Comparison of ENCODE assay signal across 19 cellular contexts in genomic region chr7:67878808-67879207, GRCh38.
DNase-seq lines count a peak whose midpoint lies in the region; TF ChIP-seq lines count a peak whose summit lies in the region.
"Had no signal": no experiment of that assay in that cellular context is flagged by ENCODE, and none has a peak within 500 bp of the region (broad histone marks: within the 10 kb centered on the region; RNA-seq: fewer than 3 reads in every experiment).

No MANE protein-coding gene starts in this region.

- no peak overlapping the region for H3K27ac Mint-ChIP-seq in Caco-2 (ENCODE audit: unreplicated experiment)
- H3K27ac Mint-ChIP-seq in endodermal cell, result no peak overlapping the region
- H3K27ac Mint-ChIP-seq: B cell; CD4-positive, CD25-positive, alpha-beta regulatory T cell; CD8-positive, alpha-beta T cell; HFFc6 had no signal

- H3K27me3 Mint-ChIP-seq in Caco-2 (ENCODE audit: insufficient read depth, unreplicated experiment) (no peaks in the 10 kb centered on the region), endodermal cell (ENCODE audit: insufficient read depth) (peaks cover 7% of the 10 kb centered on the region)
- H3K27me3 Mint-ChIP-seq: B cell; CD4-positive, CD25-positive, alpha-beta regulatory T cell had no signal

- no peak overlapping the region for H3K4me3 ChIP-seq in Caco-2 (ENCODE audit: low read depth, low read length)
- peak overlapping the region; percentile 19 for H3K4me3 ChIP-seq in NT2/D1 (ENCODE audit: insufficient read length, low read depth)
- no peak overlapping the region for H3K4me3 ChIP-seq in endodermal cell (ENCODE audit: low read length)
- H3K4me3 ChIP-seq: BLaER1, HAP-1 had no signal

- POLR2A ChIA-PET in Caco-2 (lab: Charles Lee), result no interaction called here

- peaks cover 7% of the 10 kb centered on the region for H3K9me3 Mint-ChIP-seq in Caco-2 (ENCODE audit: unreplicated experiment)
- H3K9me3 Mint-ChIP-seq in endodermal cell, result no peaks in the 10 kb centered on the region

- H3K4me1 ChIP-seq in Caco-2, result no peaks in the 10 kb centered on the region
- H3K4me1 ChIP-seq in NT2/D1 (ENCODE audit: insufficient read depth, insufficient read length), result no peaks in the 10 kb centered on the region
- no peaks in the 10 kb centered on the region for H3K4me1 ChIP-seq in endodermal cell (ENCODE audit: control insufficient read depth, insufficient read depth, low read length)
- H3K4me1 ChIP-seq: BLaER1, HAP-1 had no signal

- CTCF ChIA-PET in Caco-2 (lab: Charles Lee), result no interaction called here

- H3K36me3 ChIP-seq in Caco-2 (ENCODE audit: control insufficient read depth, insufficient read depth, low read length) (no peaks in the 10 kb centered on the region), NT2/D1 (ENCODE audit: insufficient read depth, insufficient read length, low read length) (no peaks in the 10 kb centered on the region), endodermal cell (ENCODE audit: control insufficient read depth, insufficient read depth, low read length) (no peaks in the 10 kb centered on the region)
- H3K36me3 ChIP-seq: BLaER1, HAP-1 had no signal

- H3K4me1 Mint-ChIP-seq in Caco-2 (ENCODE audit: low read depth, unreplicated experiment), result no peaks in the 10 kb centered on the region
- H3K4me1 Mint-ChIP-seq in endodermal cell, result no peaks in the 10 kb centered on the region
- H3K4me1 Mint-ChIP-seq: B cell; CD4-positive, CD25-positive, alpha-beta regulatory T cell had no signal

- no TSS peak for BruUV-seq in Caco-2 (replicated peaks; lab: Mats Ljungman, UMichigan)

- H3K9me3 ChIP-seq in Caco-2, result no peaks in the 10 kb centered on the region
- H3K9me3 ChIP-seq in NT2/D1 (ENCODE audit: insufficient read depth, low read length), result no peaks in the 10 kb centered on the region
- no peaks in the 10 kb centered on the region for H3K9me3 ChIP-seq in endodermal cell (ENCODE audit: control insufficient read depth, low read length)
- H3K9me3 ChIP-seq: BLaER1, HAP-1 had no signal

- H3K4me3 Mint-ChIP-seq in Caco-2 (ENCODE audit: unreplicated experiment) (peak overlapping the region; percentile 6), endodermal cell (peak overlapping the region; percentile 12)
- H3K4me3 Mint-ChIP-seq: B cell; CD4-positive, CD25-positive, alpha-beta regulatory T cell; CD8-positive, alpha-beta T cell; HFFc6 had no signal

- H3K27ac ChIP-seq in endodermal cell (ENCODE audit: low read depth, low read length), result no peak overlapping the region
- H3K27ac ChIP-seq: BLaER1, C4-2B had no signal

- DNase-seq in NCI-H345 treated with DMSO at 0.1 percent for 48 hours (lab: John Stamatoyannopoulos, UW; ENCODE audit: unreplicated experiment), result peak; percentile 0
- no peak for DNase-seq in NCI-H345 (lab: John Stamatoyannopoulos, UW)
- no peak for DNase-seq in Caco-2
- DNase-seq in NT2/D1 (ENCODE audit: low read depth, low spot score), result no peak
- no peak for DNase-seq in endodermal cell
- no peak for DNase-seq in medulla oblongata (ENCODE audit: extremely low spot score)
- DNase-seq in MV-4-11 (lab: John Stamatoyannopoulos, UW), result no peak
- DNase-seq: CD4-positive, CD25-positive, alpha-beta regulatory T cell; CD8-positive, alpha-beta T cell; DMS 273 treated with DMSO at 0.1 percent for 48 hours; DMS79; EL; GDM1; GOT3; HFFc6 had no signal

- H3K36me3 Mint-ChIP-seq in Caco-2 (ENCODE audit: insufficient read depth, unreplicated experiment) (no peaks in the 10 kb centered on the region), endodermal cell (ENCODE audit: low read depth) (no peaks in the 10 kb centered on the region)
- H3K36me3 Mint-ChIP-seq: CD4-positive, CD25-positive, alpha-beta regulatory T cell; CD8-positive, alpha-beta T cell had no signal

- H3K9ac ChIP-seq in NT2/D1 (ENCODE audit: insufficient read length, low read depth) (peak overlapping the region; percentile 61), endodermal cell (ENCODE audit: extremely low read depth, low read length, poor library complexity, severe bottlenecking) (no peak overlapping the region)
- H3K9ac ChIP-seq: BLaER1 had no signal

- WGBS in endodermal cell (ENCODE audit: insufficient coverage in 1 of 2, insufficient read length in 1 of 2), 2 experiments, result 94 to 96% methylated on average over 4 to 8 of the region's 8 CpGs

- intact Hi-C loops in Caco-2 (cut with micrococcal nuclease; ENCODE audit: unreplicated experiment), result no loop called here

- H3K27me3 ChIP-seq in Caco-2 (replicated peaks; ENCODE audit: control insufficient read depth, insufficient read depth, low read length), result no peaks in the 10 kb centered on the region
- H3K27me3 ChIP-seq in NT2/D1 (ENCODE audit: insufficient read depth, insufficient read length), result peaks cover 11% of the 10 kb centered on the region
- H3K27me3 ChIP-seq in endodermal cell (ENCODE audit: control insufficient read depth, insufficient read depth, low read length, poor library complexity, severe bottlenecking), result no peaks in the 10 kb centered on the region
- H3K27me3 ChIP-seq: BLaER1 had no signal

- TF ChIP-seq CTCF in Caco-2 (IDR thresholded peaks at IDR 0.05; ENCODE audit: insufficient read depth in 1 of 2, low read depth in 1 of 2, low read length in 1 of 2, severe bottlenecking in 1 of 2, unreplicated experiment in 1 of 2) (no peak), endodermal cell (conservative IDR thresholded peaks at IDR 0.05) (no peak)
